ENCODE assay signal across 8 cellular contexts in the genomic region with DNA sequence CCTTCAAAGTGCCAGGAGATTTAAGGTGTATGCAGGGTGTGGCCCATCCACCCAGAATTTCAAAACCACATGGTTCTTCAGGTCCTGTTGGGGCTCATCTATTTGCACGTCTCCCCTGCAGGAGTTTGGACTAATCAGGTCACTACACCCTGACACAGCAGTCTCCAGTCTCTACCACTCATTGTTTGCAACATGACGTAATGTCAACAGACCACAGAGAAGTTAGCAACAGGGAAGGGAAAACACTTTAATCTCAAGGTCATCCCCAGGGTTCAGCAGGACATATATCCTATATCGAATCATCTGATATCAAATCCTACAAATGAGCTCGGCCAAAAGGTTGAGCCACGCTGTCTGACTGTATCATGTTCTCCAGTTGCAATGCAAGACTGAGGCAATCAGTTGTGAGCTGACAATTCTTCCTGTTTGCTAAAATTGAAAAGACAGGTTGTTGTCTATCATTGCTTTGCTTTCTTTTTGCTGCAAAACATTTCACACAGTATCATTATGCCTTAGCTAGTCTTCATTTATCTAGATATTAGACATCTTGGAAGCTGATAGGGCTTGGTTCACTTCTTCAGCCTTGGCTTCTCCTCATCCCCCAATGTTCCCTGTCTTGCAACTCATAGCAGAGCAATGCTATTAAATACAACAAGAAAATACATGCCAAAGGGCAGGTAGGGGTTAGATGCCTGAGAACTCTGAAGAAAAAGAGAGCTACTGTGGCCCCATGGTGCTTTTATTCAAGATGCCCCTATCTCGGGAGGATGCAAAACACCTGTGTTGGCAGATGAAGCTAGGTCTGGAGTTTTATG. TPM values are rescaled to one million over a fixed set of nuclear protein-coding genes. Genes with fewer than 3 reads are reported as not detected.
DNase-seq lines count a peak whose midpoint lies in the region; ATAC-seq lines count a peak whose summit lies in the region.

No MANE protein-coding gene starts in this region.

- peaks cover 23% of the 10 kb centered on the region for H3K36me3 Mint-ChIP-seq in T-helper 1 cell treated with Interleukin-12 subunit alpha and Interleukin-12 subunit beta and Interleukin-4 antibody, amounts not matched to agents 30 μg/mL and 1 μg/mL, for 36 hours (ENCODE audit: low read depth)

- H3K27ac Mint-ChIP-seq in T-helper 1 cell treated with Interleukin-12 subunit alpha and Interleukin-12 subunit beta and Interleukin-4 antibody, amounts not matched to agents 30 μg/mL and 1 μg/mL, for 36 hours, result peak overlapping the region; percentile 79

- H3K4me3 Mint-ChIP-seq in T-helper 1 cell treated with Interleukin-12 subunit alpha and Interleukin-12 subunit beta and Interleukin-4 antibody, amounts not matched to agents 30 μg/mL and 1 μg/mL, for 36 hours, result peak overlapping the region; percentile 37

- in situ Hi-C loops in Caki2 (cut with HindIII; ENCODE audit: low pct_unique_long_range_greater_than_20kb, low sequenced_read_pairs), result no loop called here

- ATAC-seq in HG03378 (IDR thresholded peaks at IDR 0.05; ENCODE audit: unreplicated experiment), result no peak

- H3K4me1 Mint-ChIP-seq in T-helper 1 cell treated with Interleukin-12 subunit alpha and Interleukin-12 subunit beta and Interleukin-4 antibody, amounts not matched to agents 30 μg/mL and 1 μg/mL, for 36 hours (ENCODE audit: low read depth), result peaks cover 53% of the 10 kb centered on the region

- DNase-seq in Caki2 (ENCODE audit: low read depth) (peak; percentile 75), HuH-7.5 (ENCODE audit: low spot score) (peak; percentile 61), left kidney (ENCODE audit: low read depth, low spot score) (peak; percentile 45), AG08396 (ENCODE audit: low spot score) (no peak)
- no peak for DNase-seq in effector CD8-positive, alpha-beta T cell (lab: John Stamatoyannopoulos, UW)
- DNase-seq in stimulated activated CD4-positive, alpha-beta T cell treated with anti-CD3 and anti-CD28 coated beads, Interleukin-2, amount 100 ng/mL, for 48 hours, result no peak

- H3K27me3 Mint-ChIP-seq in T-helper 1 cell treated with Interleukin-12 subunit alpha and Interleukin-12 subunit beta and Interleukin-4 antibody, amounts not matched to agents 30 μg/mL and 1 μg/mL, for 36 hours (ENCODE audit: low read depth), result no peaks in the 10 kb centered on the region

- H3K9me3 Mint-ChIP-seq in T-helper 1 cell treated with Interleukin-12 subunit alpha and Interleukin-12 subunit beta and Interleukin-4 antibody, amounts not matched to agents 30 μg/mL and 1 μg/mL, for 36 hours, result no peaks in the 10 kb centered on the region

RNA-seq across cellular contexts. Expression of gene LEKR1, which starts 13.4 kb away (rescaled TPM):
- 0.29 TPM in 1 of 2 replicates, not detected in the other for total RNA-seq in Caki2 (2014; rRNA removed; shearing (Covaris generic); ENCODE audit: low replicate concordance)

Comparison
In these comparisons a context has a peak if more than half of its experiments do, and no peak if none do; other contexts are left out.
1. DNase-seq: peak in Caki2 (single experiment), HuH-7.5 (single experiment) and left kidney (single experiment); none in effector CD8-positive, alpha-beta T cell (single experiment), stimulated activated CD4-positive, alpha-beta T cell treated with anti-CD3 and anti-CD28 coated beads, Interleukin-2, amount 100 ng/mL, for 48 hours (0 of 2) and AG08396 (single experiment).